Comparison of ENCODE assay signal across 1 cellular context in genomic region chr1:8095584-8095983, GRCh38.
TF ChIP-seq lines count a peak whose summit lies in the region.

No MANE protein-coding gene starts in this region.

TF ChIP-seq in endothelial cell of umbilical vein, 7 proteins besides CTCF, POLR2A, EP300 and RAD21 (continued from another document):
- TF ChIP-seq EZH2 (IDR thresholded peaks at IDR 0.05; ENCODE audit: borderline replicate concordance, low read depth, low read length, severe bottlenecking): no peak
- TF ChIP-seq GATA2 (IDR thresholded peaks at IDR 0.05; ENCODE audit: insufficient read depth, insufficient read length, low read depth, low read length): no peak
- no peak for TF ChIP-seq FOS (IDR thresholded peaks at IDR 0.05; ENCODE audit: borderline replicate concordance, insufficient read depth, low read length)
